11 cellular contexts compared by ENCODE assay signal in the genomic region with DNA sequence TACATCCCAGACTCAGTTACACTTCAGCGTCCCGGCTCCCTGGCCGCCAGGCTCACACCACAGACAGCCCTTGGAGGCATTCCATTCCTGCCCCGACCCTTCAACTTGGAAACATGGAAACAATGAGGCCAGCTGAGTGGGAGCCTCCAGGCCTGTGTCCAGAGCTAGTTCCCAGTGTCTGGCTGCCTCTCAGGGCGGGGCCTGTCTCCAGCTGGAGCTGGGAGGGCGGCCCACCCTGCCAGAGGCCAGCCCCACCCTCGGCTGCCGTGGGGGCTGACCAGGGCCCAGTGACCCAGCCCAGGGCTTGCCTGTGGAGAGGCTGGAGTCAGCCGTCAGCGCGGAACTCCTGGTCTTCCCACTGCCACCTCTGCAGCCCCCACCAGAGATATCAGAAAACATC. TPM values are rescaled to one million over a fixed set of nuclear protein-coding genes. Genes with fewer than 3 reads are reported as not detected.
DNase-seq lines count a peak whose midpoint lies in the region; TF ChIP-seq lines count a peak whose summit lies in the region.
"Had no signal": no experiment of that assay in that cellular context is flagged by ENCODE, and none has a peak within 500 bp of the region (broad histone marks: within the 10 kb centered on the region; RNA-seq: fewer than 3 reads in every experiment).

No MANE protein-coding gene starts in this region.

- TF ChIP-seq CTCF in esophagus squamous epithelium (IDR thresholded peaks at IDR 0.05) (no peak), stomach (IDR thresholded peaks at IDR 0.05) (no peak), HFFc6 (IDR thresholded peaks at IDR 0.05) (no peak)

- H3K27me3 ChIP-seq in esophagus squamous epithelium (no peaks in the 10 kb centered on the region), stomach (no peaks in the 10 kb centered on the region)

- DNase-seq in LHCN-M2 (ENCODE audit: low read depth), result peak; percentile 32
- no peak for DNase-seq in esophagus squamous epithelium (lab: John Stamatoyannopoulos, UW)
- DNase-seq in lung microvascular endothelial cell (ENCODE audit: low read depth in 2 of 2), result peak; percentile 38 to 68
- peak; percentile 52 for DNase-seq in stomach
- no peak for DNase-seq in NAMALWA (ENCODE audit: low spot score)
- DNase-seq in cortex of kidney (lab: John Stamatoyannopoulos, UW), result no peak
- no peak for DNase-seq in HFFc6
- DNase-seq in NCI-H1417 treated with DMSO at 0.1 percent for 48 hours (lab: John Stamatoyannopoulos, UW), result no peak
- DNase-seq: GF-D8, NCI-H2227 treated with DMSO at 0.1 percent for 48 hours had no signal

- H3K27me3 Mint-ChIP-seq in HFFc6 (ENCODE audit: insufficient read depth), result peaks cover 5% of the 10 kb centered on the region; the same call in 1 of the 2 replicates
- H3K27me3 Mint-ChIP-seq: activated naive CD8-positive, alpha-beta T cell had no signal

- intact Hi-C loops in esophagus squamous epithelium (cut with DNase I) (no loop called here), stomach (cut with DNase I; ENCODE audit: low total_unique reads) (no loop called here)

- no peak for TF ChIP-seq POLR2A in esophagus squamous epithelium (IDR thresholded peaks at IDR 0.05)
- TF ChIP-seq POLR2A in stomach (IDR thresholded peaks at IDR 0.05), result no peak

- WGBS in esophagus squamous epithelium, 2 donors, result no CpG with 5 or more reads among the region's 11 CpGs
- WGBS in stomach, 5 donors, result 40 to 60% (median 52%) methylated on average over 4 to 11 of the region's 11 CpGs

- H3K4me1 ChIP-seq in esophagus squamous epithelium (peaks cover 57 to 100% (median 60%) of the 10 kb centered on the region in 3 donors), stomach (peaks cover 52 to 97% (median 69%) of the 10 kb centered on the region in 4 donors)

- H3K9me3 ChIP-seq in esophagus squamous epithelium (no peaks in the 10 kb centered on the region), stomach (no peaks in the 10 kb centered on the region)

- peaks cover 7% of the 10 kb centered on the region; the same call in 1 of the 2 replicates for H3K36me3 Mint-ChIP-seq in HFFc6 (ENCODE audit: low read depth)
- H3K36me3 Mint-ChIP-seq: activated naive CD8-positive, alpha-beta T cell had no signal

- no peak for TF ChIP-seq EP300 in stomach (IDR thresholded peaks at IDR 0.05)

- no peak overlapping the region for H3K27ac Mint-ChIP-seq in HFFc6
- H3K27ac Mint-ChIP-seq: activated naive CD8-positive, alpha-beta T cell had no signal

- H3K9me3 Mint-ChIP-seq in HFFc6, result no peaks in the 10 kb centered on the region

- H3K4me1 Mint-ChIP-seq in HFFc6 (ENCODE audit: low read depth), result peaks cover 7% of the 10 kb centered on the region; the same call in 1 of the 2 replicates

- H3K36me3 ChIP-seq in esophagus squamous epithelium (peaks cover 16 to 46% (median 25%) of the 10 kb centered on the region in 3 donors), stomach (peaks cover 28 to 48% (median 43%) of the 10 kb centered on the region in 4 donors)

- no peak overlapping the region for H3K4me3 Mint-ChIP-seq in HFFc6
- H3K4me3 Mint-ChIP-seq: activated naive CD8-positive, alpha-beta T cell had no signal

- H3K27ac ChIP-seq in esophagus squamous epithelium (peak overlapping the region; percentile 36 to 85 (median 78)), stomach (peak overlapping the region; percentile 44 to 81 (median 70))

- H3K4me3 ChIP-seq in esophagus squamous epithelium (peak overlapping the region in 1 of 4 donors; percentile 3), stomach (peak overlapping the region in 1 of 4 donors; percentile 10)

RNA-seq across cellular contexts. Expression of a gene that starts 37.4 kb away (rescaled TPM):
- 0.58 and 1.1 TPM in 2 replicates for total RNA-seq in LHCN-M2 (2014; rRNA removed)
- 0.43 TPM for polyA plus RNA-seq in LHCN-M2 (2012)
- total RNA-seq in esophagus squamous epithelium, result 10 to 100 TPM; 14.5 to 53.4 (median 21.3) TPM
- total RNA-seq in lung microvascular endothelial cell, result 0.40 and 0.65 TPM in 2 replicates
- total RNA-seq in stomach, result 100 to 1,000 TPM in 1 of 5 donors, 10 to 100 TPM in 4; 12.8 to 224 (median 63.9) TPM
- 10 to 100 TPM; 20.1 to 54.6 (median 40.6) TPM for polyA plus RNA-seq in stomach
- total RNA-seq in HFFc6 (2021; fragmentation: NEBNext Ultra II Directional; extraction: Animal tissue kit (Norgen Biotek cat#: 25700)), result 10 to 100 TPM; 12.0 to 53.5 (median 48.2) TPM

RNA-seq across cellular contexts. Expression of a gene that starts 39.1 kb away (rescaled TPM):
- total RNA-seq in LHCN-M2 (2014; rRNA removed) (210 and 215 TPM in 2 replicates), esophagus squamous epithelium (100 to 1,000 TPM in 3 of 4 donors, 10 to 100 TPM in 1; 72.2 to 121 (median 113) TPM), lung microvascular endothelial cell (166 and 239 TPM in 2 replicates), stomach (100 to 1,000 TPM in 3 of 5 donors, 10 to 100 TPM in 2; 85.0 to 415 (median 227) TPM)
- 135 TPM for polyA plus RNA-seq in LHCN-M2 (2012)
- polyA plus RNA-seq in stomach, result 10 to 100 TPM; 72.7 to 90.4 (median 83.5) TPM
- 100 to 1,000 TPM; 109 to 126 (median 114) TPM for total RNA-seq in HFFc6 (2021; fragmentation: NEBNext Ultra II Directional; extraction: Animal tissue kit (Norgen Biotek cat#: 25700))

Comparison
In these comparisons a context has a peak if more than half of its experiments do, and no peak if none do; other contexts are left out.
1. DNase-seq: peak in LHCN-M2 (single experiment), lung microvascular endothelial cell (2 of 2) and stomach (single experiment); none in esophagus squamous epithelium (single experiment), NAMALWA (single experiment), cortex of kidney (single experiment), HFFc6 (single experiment) and NCI-H1417 treated with DMSO at 0.1 percent for 48 hours (single experiment).